ENCODE assay signal across 8 cellular contexts in genomic region chr4:185343726-185344581, GRCh38. TPM values are rescaled to one million over a fixed set of nuclear protein-coding genes. Genes with fewer than 3 reads are reported as not detected.
A peak's percentile ranks its signal among the peaks of the same experiment; 100 is the strongest.
DNase-seq lines count a peak whose midpoint lies in the region; ATAC-seq and TF ChIP-seq lines count a peak whose summit lies in the region.

No MANE protein-coding gene starts in this region.

- H3K36me3 ChIP-seq in CD8-positive, alpha-beta T cell (ENCODE audit: insufficient read depth, low read length) = no peaks in the 10 kb centered on the region
- peaks cover 44% of the 10 kb centered on the region for H3K36me3 ChIP-seq in mesodermal cell (ENCODE audit: control insufficient read depth, insufficient read depth, low read length)

- H3K27ac Mint-ChIP-seq in CD8-positive, alpha-beta T cell = peak overlapping the region; percentile 47
- H3K27ac Mint-ChIP-seq in activated T-helper 2 cell treated with anti-CD3 and anti-CD28 coated beads, Interferon-gamma antibody, Interleukin-2, Interleukin-4, amounts not matched to agents 10 μg/mL and 5 μg/mL and 100 μg/mL, durations not matched to agents 14 hours and 24 hours and 36 hours = peak overlapping the region; percentile 86

- no peaks in the 10 kb centered on the region for H3K27me3 Mint-ChIP-seq in CD8-positive, alpha-beta T cell (ENCODE audit: low read depth)
- H3K27me3 Mint-ChIP-seq in activated T-helper 2 cell treated with anti-CD3 and anti-CD28 coated beads, Interferon-gamma antibody, Interleukin-2, Interleukin-4, amounts not matched to agents 10 μg/mL and 5 μg/mL and 100 μg/mL, durations not matched to agents 14 hours and 24 hours and 36 hours (ENCODE audit: low read depth) = no peaks in the 10 kb centered on the region

- no peaks in the 10 kb centered on the region for H3K9me3 ChIP-seq in CD8-positive, alpha-beta T cell (ENCODE audit: low read length)
- peaks cover 2% of the 10 kb centered on the region for H3K9me3 ChIP-seq in mesodermal cell (ENCODE audit: control insufficient read depth, low read length)

- H3K36me3 Mint-ChIP-seq in CD8-positive, alpha-beta T cell = peaks cover 58% of the 10 kb centered on the region
- peaks cover 55% of the 10 kb centered on the region for H3K36me3 Mint-ChIP-seq in activated T-helper 2 cell treated with anti-CD3 and anti-CD28 coated beads, Interferon-gamma antibody, Interleukin-2, Interleukin-4, amounts not matched to agents 10 μg/mL and 5 μg/mL and 100 μg/mL, durations not matched to agents 14 hours and 24 hours and 36 hours (ENCODE audit: low read depth)

- H3K4me1 ChIP-seq in CD8-positive, alpha-beta T cell (ENCODE audit: insufficient read depth, low read length) = peaks cover 11% of the 10 kb centered on the region
- H3K4me1 ChIP-seq in mesodermal cell (ENCODE audit: control insufficient read depth, insufficient read depth, low read length, poor library complexity, severe bottlenecking) = peaks cover 4% of the 10 kb centered on the region

- no peak for DNase-seq in CD8-positive, alpha-beta T cell
- DNase-seq in activated T-helper 2 cell treated with anti-CD3 and anti-CD28 coated beads, Interferon-gamma antibody, Interleukin-2, Interleukin-4, amounts not matched to agents 10 μg/mL and 5 μg/mL and 100 μg/mL, durations not matched to agents 14 hours and 24 hours and 36 hours (ENCODE audit: low spot score) = no peak
- DNase-seq in posterior vena cava (ENCODE audit: low spot score) = no peak
- no peak for DNase-seq in RKO (ENCODE audit: low spot score)
- no peak for DNase-seq in HPDE6-E6E7 (ENCODE audit: extremely low spot score)
- no peak for DNase-seq in inferior parietal cortex (ENCODE audit: extremely low spot score)

- H3K9me3 Mint-ChIP-seq in CD8-positive, alpha-beta T cell = no peaks in the 10 kb centered on the region
- H3K9me3 Mint-ChIP-seq in activated T-helper 2 cell treated with anti-CD3 and anti-CD28 coated beads, Interferon-gamma antibody, Interleukin-2, Interleukin-4, amounts not matched to agents 10 μg/mL and 5 μg/mL and 100 μg/mL, durations not matched to agents 14 hours and 24 hours and 36 hours = peaks cover 6% of the 10 kb centered on the region

- H3K27me3 ChIP-seq in CD8-positive, alpha-beta T cell (ENCODE audit: insufficient read depth, low read length) = no peaks in the 10 kb centered on the region

- no peak for TF ChIP-seq CTCF in CD8-positive, alpha-beta T cell (IDR thresholded peaks at IDR 0.05)

- no peak overlapping the region for H3K4me3 Mint-ChIP-seq in CD8-positive, alpha-beta T cell
- no peak overlapping the region for H3K4me3 Mint-ChIP-seq in activated T-helper 2 cell treated with anti-CD3 and anti-CD28 coated beads, Interferon-gamma antibody, Interleukin-2, Interleukin-4, amounts not matched to agents 10 μg/mL and 5 μg/mL and 100 μg/mL, durations not matched to agents 14 hours and 24 hours and 36 hours (ENCODE audit: low read depth)

- no peak for ATAC-seq in CD8-positive, alpha-beta T cell
- ATAC-seq in GM21367 (IDR thresholded peaks at IDR 0.05; ENCODE audit: unreplicated experiment) = peak; percentile 23

- no peak overlapping the region for H3K4me3 ChIP-seq in CD8-positive, alpha-beta T cell (ENCODE audit: low read depth, low read length)
- no peak overlapping the region for H3K4me3 ChIP-seq in mesodermal cell (ENCODE audit: extremely low read depth, insufficient read depth, low read length, poor library complexity, severe bottlenecking)

- no peak overlapping the region for H3K27ac ChIP-seq in CD8-positive, alpha-beta T cell (ENCODE audit: low read depth, low read length)
- peak overlapping the region; percentile 46 for H3K27ac ChIP-seq in mesodermal cell (ENCODE audit: low read depth, low read length, severe bottlenecking)

- WGBS in mesodermal cell (ENCODE audit: insufficient coverage in 2 of 2), 2 experiments = 88 to 96% methylated on average over 8 to 12 of the region's 15 CpGs

- peaks cover 30% of the 10 kb centered on the region for H3K4me1 Mint-ChIP-seq in CD8-positive, alpha-beta T cell (ENCODE audit: low read depth)
- H3K4me1 Mint-ChIP-seq in activated T-helper 2 cell treated with anti-CD3 and anti-CD28 coated beads, Interferon-gamma antibody, Interleukin-2, Interleukin-4, amounts not matched to agents 10 μg/mL and 5 μg/mL and 100 μg/mL, durations not matched to agents 14 hours and 24 hours and 36 hours (ENCODE audit: low read depth) = peaks cover 44% of the 10 kb centered on the region

- CTCF ChIA-PET in CD8-positive, alpha-beta T cell (lab: Charles Lee) = no interaction called here

- intact Hi-C loops in CD8-positive, alpha-beta T cell (cut with DNase I, micrococcal nuclease) = no loop called here
- intact Hi-C loops in activated T-helper 2 cell treated with anti-CD3 and anti-CD28 coated beads, Interferon-gamma antibody, Interleukin-2, Interleukin-4, amounts not matched to agents 10 μg/mL and 5 μg/mL and 100 μg/mL, durations not matched to agents 14 hours and 24 hours and 36 hours (cut with micrococcal nuclease) = loop anchor here (2.0 to 10.0 kb wide), 3 partner anchors 13 to 89 kb away; partner anchors contain the start of gene LRP2BP
- intact Hi-C loops in posterior vena cava (cut with DNase I) = loop anchor here in 1 of 2 donors (10.0 kb wide), 1 partner anchor 129 kb away; no protein-coding TSS in a partner anchor

- POLR2A ChIA-PET in CD8-positive, alpha-beta T cell (lab: Charles Lee) = no interaction called here

RNA-seq across cellular contexts. Expression of gene LRP2BP, which starts 51.8 kb away (rescaled TPM):
- 1 to 10 TPM; 2.3 to 3.0 TPM for total RNA-seq in CD8-positive, alpha-beta T cell
- 0.55 and 0.67 TPM in 2 replicates for total RNA-seq in activated T-helper 2 cell treated with anti-CD3 and anti-CD28 coated beads, Interferon-gamma antibody, Interleukin-2, Interleukin-4, amounts not matched to agents 10 μg/mL and 5 μg/mL and 100 μg/mL, durations not matched to agents 14 hours and 24 hours and 36 hours
- polyA plus RNA-seq in mesodermal cell (2013, experiment 1 of 2) = 0.48 TPM
- polyA plus RNA-seq in mesodermal cell (2013, experiment 2 of 2) = 0.35 TPM
- 1 to 10 TPM in 1 of 2 donors, under 1 TPM in 1; 0.86 to 1.2 TPM for total RNA-seq in posterior vena cava

RNA-seq across cellular contexts. Expression of gene ANKRD37, which starts 52.7 kb away (rescaled TPM):
- 10 to 100 TPM; 15.0 to 15.9 TPM for total RNA-seq in CD8-positive, alpha-beta T cell
- total RNA-seq in activated T-helper 2 cell treated with anti-CD3 and anti-CD28 coated beads, Interferon-gamma antibody, Interleukin-2, Interleukin-4, amounts not matched to agents 10 μg/mL and 5 μg/mL and 100 μg/mL, durations not matched to agents 14 hours and 24 hours and 36 hours = 23.0 and 23.4 TPM in 2 replicates
- polyA plus RNA-seq in mesodermal cell (2013, experiment 1 of 2) = 3.7 TPM
- polyA plus RNA-seq in mesodermal cell (2013, experiment 2 of 2) = 2.0 TPM
- total RNA-seq in posterior vena cava = 1 to 10 TPM; 9.7 to 9.8 TPM
